In the genomic region with DNA sequence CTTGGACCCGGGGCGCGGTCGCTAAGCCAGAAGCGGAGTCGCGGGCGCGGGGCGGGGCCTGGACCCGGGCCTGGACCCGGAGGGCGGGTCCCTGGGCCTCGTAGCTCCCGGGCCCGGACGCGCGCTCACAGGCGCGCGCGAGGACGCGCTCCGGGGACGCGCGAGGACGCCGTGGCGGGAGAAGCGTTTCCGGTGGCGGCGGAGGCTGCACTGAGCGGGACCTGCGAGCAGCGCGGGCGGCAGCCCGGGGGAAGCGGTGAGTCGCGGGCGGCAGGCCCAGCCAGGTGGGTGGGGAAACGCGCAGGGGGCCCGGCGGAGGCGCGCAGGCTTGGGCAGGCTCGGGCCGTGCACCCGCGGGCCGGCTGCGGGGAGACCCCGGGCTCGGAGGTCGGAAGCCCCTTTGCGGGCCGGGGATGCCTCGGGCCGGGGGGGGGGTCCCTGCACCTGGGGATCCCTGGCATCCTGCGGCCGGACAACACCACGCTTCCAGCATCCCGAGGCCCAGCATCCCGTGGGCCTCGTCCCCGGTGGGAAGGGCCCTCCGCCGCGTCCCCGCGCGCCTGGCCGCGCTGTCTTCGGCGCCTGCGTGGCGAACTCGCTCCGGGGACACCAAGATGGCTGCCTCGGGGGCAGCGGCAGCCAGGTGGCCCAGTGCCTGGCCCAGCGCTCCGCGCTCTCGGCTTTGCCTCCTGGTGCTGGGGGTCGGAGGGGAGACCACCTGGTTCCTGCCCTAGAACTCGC, we compare ENCODE assay signal across 8 cellular contexts. TPM values are rescaled to one million over a fixed set of nuclear protein-coding genes. Genes with fewer than 3 reads are reported as not detected.
A peak's percentile ranks its signal among the peaks of the same experiment; 100 is the strongest.
DNase-seq lines count a peak whose midpoint lies in the region; ATAC-seq, FAIRE-seq and TF ChIP-seq lines count a peak whose summit lies in the region.

A gene with protein sequence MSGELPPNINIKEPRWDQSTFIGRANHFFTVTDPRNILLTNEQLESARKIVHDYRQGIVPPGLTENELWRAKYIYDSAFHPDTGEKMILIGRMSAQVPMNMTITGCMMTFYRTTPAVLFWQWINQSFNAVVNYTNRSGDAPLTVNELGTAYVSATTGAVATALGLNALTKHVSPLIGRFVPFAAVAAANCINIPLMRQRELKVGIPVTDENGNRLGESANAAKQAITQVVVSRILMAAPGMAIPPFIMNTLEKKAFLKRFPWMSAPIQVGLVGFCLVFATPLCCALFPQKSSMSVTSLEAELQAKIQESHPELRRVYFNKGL (plus strand): TSS at position 177 of the 741 bp plus-strand sequence. CDS start 13,544 bp downstream, outside the sequence.

- no peak for TF ChIP-seq EP300 in SK-N-SH (IDR thresholded peaks at IDR 0.05; ENCODE audit: borderline replicate concordance in 1 of 2, low read depth in 1 of 2, low read length in 1 of 2)

- H3K27ac ChIP-seq in Karpas-422 (ENCODE audit: low read length) (no peak within 1 kb of the TSS), SK-N-SH (ENCODE audit: low read depth in 2 of 2, low read length in 1 of 2) (peak within 1 kb of the TSS in 1 of 2 experiments; percentile 77; a peak in 2 of 4 replicates), pancreas (peak within 1 kb of the TSS; percentile 25 to 61 (median 50)), thyroid gland (peak within 1 kb of the TSS; percentile 36 to 68 (median 54))

- peak within 1 kb of the TSS; percentile 97 to 98 for H3K27ac Mint-ChIP-seq in activated naive CD4-positive, alpha-beta T cell treated with anti-CD3 and anti-CD28 coated beads, Interleukin-2, amount 50 U/mL, for 72 hours

- H3K4me1 ChIP-seq in ES-I3 (ENCODE audit: insufficient read depth, low read length) (peaks cover 7% of the 10 kb centered on the region; the same call in 1 of the 2 replicates), Karpas-422 (ENCODE audit: low read length) (peaks cover 16% of the 10 kb centered on the region), SK-N-SH (ENCODE audit: control insufficient read depth in 1 of 2, insufficient read depth in 2 of 2, low read depth in 1 of 2, low read length in 1 of 2) (peaks cover 0 to 14% of the 10 kb centered on the region in 2 experiments; a peak in 2 of 4 replicates), pancreas (peaks cover 0 to 7% (median 4%) of the 10 kb centered on the region in 3 donors), thyroid gland (peaks cover 7 to 12% of the 10 kb centered on the region in 2 donors)

- TF ChIP-seq POLR2A in thyroid gland (IDR thresholded peaks at IDR 0.05) = peak in 1 of 2 donors; percentile 71

- H2AFZ ChIP-seq in Karpas-422 (ENCODE audit: low read length) = peak within 1 kb of the TSS; percentile 88
- H2AFZ ChIP-seq in SK-N-SH (ENCODE audit: low read depth) = peak within 1 kb of the TSS; percentile 83

- H3K4me3 ChIP-seq in Karpas-422 (ENCODE audit: low read length) (peak within 1 kb of the TSS; percentile 91), SK-N-SH (ENCODE audit: low read depth in 2 of 2, low read length in 1 of 2) (peak within 1 kb of the TSS; percentile 71 to 89), pancreas (peak within 1 kb of the TSS; percentile 85 to 98 (median 90)), thyroid gland (replicated peaks in 1 of 3) (peak within 1 kb of the TSS; percentile 42 to 83 (median 73))

- H3K79me2 ChIP-seq in Karpas-422 (ENCODE audit: low read length) (peaks cover 50% of the 10 kb centered on the region), SK-N-SH (ENCODE audit: insufficient read depth) (peaks cover 50% of the 10 kb centered on the region)

- POLR2A ChIA-PET in SK-N-SH (lab: Yijun Ruan, JAX) = interaction anchor here (1.0 kb wide), 2 partner anchors 12 to 14 kb away, joined by 4 to 5 read pairs; no protein-coding TSS in a partner anchor

- CTCF ChIA-PET in SK-N-SH (lab: Yijun Ruan, JAX) = interaction anchor here (1.4 to 4.8 kb wide), 2 partner anchors 10 to 14 kb away, joined by 3 to 40 read pairs; no protein-coding TSS in a partner anchor

- H3F3A ChIP-seq in SK-N-SH (replicated peaks; ENCODE audit: insufficient read depth) = no peaks in the 10 kb centered on the region

- H3K9me3 ChIP-seq in ES-I3 (ENCODE audit: control insufficient read depth, insufficient read depth, low read length) (no peaks in the 10 kb centered on the region), Karpas-422 (ENCODE audit: low read length) (no peaks in the 10 kb centered on the region), SK-N-SH (no peaks in the 10 kb centered on the region), pancreas (no peaks in the 10 kb centered on the region), thyroid gland (no peaks in the 10 kb centered on the region)

- H4K20me1 ChIP-seq in Karpas-422 (ENCODE audit: insufficient read depth, low read depth, low read length) (peaks cover 18% of the 10 kb centered on the region), SK-N-SH (ENCODE audit: insufficient read depth) (no peaks in the 10 kb centered on the region; the same call in 1 of the 2 replicates)

- TF ChIP-seq CTCF in SK-N-SH (IDR thresholded peaks at IDR 0.05) (no peak), pancreas (IDR thresholded peaks at IDR 0.05) (no peak), thyroid gland (IDR thresholded peaks at IDR 0.05) (no peak)

- FAIRE-seq in pancreas (lab: Jason Lieb, UNC) = no peak

- H3K27me3 ChIP-seq in Karpas-422 (ENCODE audit: low read length) (no peaks in the 10 kb centered on the region), SK-N-SH (ENCODE audit: insufficient read depth) (peaks cover 5% of the 10 kb centered on the region; the same call in 1 of the 2 replicates), pancreas (no peaks in the 10 kb centered on the region), thyroid gland (no peaks in the 10 kb centered on the region)

- H3K36me3 ChIP-seq in ES-I3 (ENCODE audit: insufficient read depth, low read length) (peaks cover 5% of the 10 kb centered on the region), Karpas-422 (ENCODE audit: insufficient read depth, low read length) (peaks cover 15% of the 10 kb centered on the region), SK-N-SH (replicated peaks in 1 of 2; ENCODE audit: control insufficient read depth in 1 of 2, insufficient read depth in 2 of 2, low read length in 1 of 2) (peaks cover 11 to 15% of the 10 kb centered on the region in 2 experiments), pancreas (no peaks in the 10 kb centered on the region), thyroid gland (no peaks in the 10 kb centered on the region)

- no peaks in the 10 kb centered on the region for H3K9me3 Mint-ChIP-seq in activated naive CD4-positive, alpha-beta T cell treated with anti-CD3 and anti-CD28 coated beads, Interleukin-2, amount 50 U/mL, for 72 hours

- peaks cover 42 to 48% of the 10 kb centered on the region in 2 donors for H3K36me3 Mint-ChIP-seq in activated naive CD4-positive, alpha-beta T cell treated with anti-CD3 and anti-CD28 coated beads, Interleukin-2, amount 50 U/mL, for 72 hours

- H3K4me2 ChIP-seq in Karpas-422 (ENCODE audit: low read depth, low read length, poor library complexity, severe bottlenecking) (peak within 1 kb of the TSS; percentile 92), SK-N-SH (peak within 1 kb of the TSS; percentile 76)

- DNase-seq in Karpas-422 (peak; percentile 92), SK-N-SH (peak; percentile 99), head of caudate nucleus (peak; percentile 43 to 93 (median 84)), pancreas (peak; percentile 47 to 91 (median 69)), thyroid gland (peak; percentile 57 to 67)
- peak; percentile 87 to 90 for DNase-seq in activated naive CD4-positive, alpha-beta T cell treated with anti-CD3 and anti-CD28 coated beads, Interleukin-2, amount 50 U/mL, for 72 hours (ENCODE audit: low spot score in 2 of 2)

- ATAC-seq in GM21737 (IDR thresholded peaks at IDR 0.05; ENCODE audit: unreplicated experiment) (peak; percentile 92), pancreas (peak; percentile 96 to 97 (median 96))
- peak; percentile 74 to 92 for ATAC-seq in activated naive CD4-positive, alpha-beta T cell treated with anti-CD3 and anti-CD28 coated beads, Interleukin-2, amount 50 U/mL, for 72 hours

- intact Hi-C loops in head of caudate nucleus (cut with DNase I) (no loop called here), pancreas (cut with DNase I) (no loop called here), thyroid gland (cut with DNase I) (no loop called here)

- H3K9ac ChIP-seq in ES-I3 (ENCODE audit: low read depth, low read length) (peak within 1 kb of the TSS; percentile 61), Karpas-422 (ENCODE audit: low read length) (peak within 1 kb of the TSS; percentile 93), SK-N-SH (peak within 1 kb of the TSS; percentile 67)

- no peak for TF ChIP-seq RAD21 in SK-N-SH (IDR thresholded peaks at IDR 0.05; ENCODE audit: low read length)

- H3K9me2 ChIP-seq in Karpas-422 (replicated peaks; ENCODE audit: insufficient read depth, low read length) (no peaks in the 10 kb centered on the region), SK-N-SH (no peaks in the 10 kb centered on the region)

- 0% methylated on average over 40 of the region's 94 CpGs for WGBS in SK-N-SH (ENCODE audit: low lambda C conversion rate)
- WGBS in pancreas, 2 donors = 0 to 1% methylated on average over 60 to 94 of the region's 94 CpGs
- 0 to 2% methylated on average over 9 to 10 of the region's 94 CpGs for WGBS in thyroid gland, 2 donors

TF ChIP-seq in SK-N-SH, 30 proteins besides CTCF, POLR2A, EP300 and RAD21 (continues in another document):
- TF ChIP-seq POLR2AphosphoS5 (IDR thresholded peaks at IDR 0.05; ENCODE audit: low read depth, low read length) (peak; percentile 58; the same call in 1 of the 2 replicates), MXI1 (IDR thresholded peaks at IDR 0.05; ENCODE audit: low read depth, low read length) (peak; percentile 83), NRF1 (IDR thresholded peaks at IDR 0.05; ENCODE audit: low read depth, low read length) (peak; percentile 60), FOXM1 (IDR thresholded peaks at IDR 0.05; ENCODE audit: low read depth) (no peak), GABPA (IDR thresholded peaks at IDR 0.05; ENCODE audit: low read depth) (no peak), YY1 (IDR thresholded peaks at IDR 0.05; ENCODE audit: low read depth) (peak; percentile 92), RXRA (IDR thresholded peaks at IDR 0.05; ENCODE audit: borderline replicate concordance, low read depth) (no peak)

RNA-seq across cellular contexts. Expression of the gene that starts here (rescaled TPM):
- total RNA-seq in Karpas-422 (2014; rRNA removed; shearing (Covaris generic); ENCODE audit: low replicate concordance) = 62.9 and 87.3 TPM in 2 replicates
- 73.6 and 90.9 TPM in 2 replicates for polyA plus RNA-seq in SK-N-SH (2012; rRNA removed)
- 68.3 and 90.9 TPM in 2 replicates for polyA plus RNA-seq in SK-N-SH (2012; cell fraction: cytosol; rRNA removed)
- polyA plus RNA-seq in SK-N-SH (2012; cell fraction: nucleus; rRNA removed) = 41.8 and 62.5 TPM in 2 replicates
- total RNA-seq in activated naive CD4-positive, alpha-beta T cell treated with anti-CD3 and anti-CD28 coated beads, Interleukin-2, amount 50 U/mL, for 72 hours = 100 to 1,000 TPM; 320 to 351 TPM
- 10 to 100 TPM in 4 of 6 donors, 1 to 10 TPM in 2; 9.0 to 18.1 (median 12.1) TPM for total RNA-seq in pancreas
- 1 to 10 TPM; 4.3 to 6.2 TPM for polyA plus RNA-seq in pancreas
- 10 to 100 TPM; 28.0 to 48.1 (median 36.0) TPM for total RNA-seq in thyroid gland

Comparison
In these comparisons a context has a peak if more than half of its experiments do, and no peak if none do; other contexts are left out.
1. RNA of the gene that starts here (polyA plus RNA-seq): 41.8 to 90.9 TPM in SK-N-SH; 4.3 to 6.2 TPM in pancreas; every median in the first group is over 4 times any median in the second.
2. Peak in every context shown above with its lines, with median percentiles within 50 percentile points of each other: H3K9ac ChIP-seq, ATAC-seq, DNase-seq and H3K4me3 ChIP-seq.